10 cellular contexts compared by ENCODE assay signal in genomic region chr18:68840554-68841263, GRCh38. TPM values are rescaled to one million over a fixed set of nuclear protein-coding genes. Genes with fewer than 3 reads are reported as not detected.
A peak's percentile ranks its signal among the peaks of the same experiment; 100 is the strongest.
DNase-seq lines count a peak whose midpoint lies in the region; TF ChIP-seq lines count a peak whose summit lies in the region.
"Had no signal": no experiment of that assay in that cellular context is flagged by ENCODE, and none has a peak within 500 bp of the region (broad histone marks: within the 10 kb centered on the region; RNA-seq: fewer than 3 reads in every experiment).

No MANE protein-coding gene starts in this region.

- H3K27ac ChIP-seq in fibroblast of lung (ENCODE audit: insufficient read depth, low read length) (peak overlapping the region; percentile 40), osteoblast (ENCODE audit: low read depth, low read length) (peak overlapping the region; percentile 78)

- no peak for TF ChIP-seq CTCF in fibroblast of lung (conservative IDR thresholded peaks at IDR 0.05 in 1 of 2, IDR thresholded peaks at IDR 0.05 in 1 of 2; ENCODE audit: low read depth in 1 of 2, low read length in 2 of 2)
- no peak for TF ChIP-seq CTCF in osteoblast (IDR thresholded peaks at IDR 0.05; ENCODE audit: extremely low read depth, low read depth, low read length)
- TF ChIP-seq CTCF in GM20000 (IDR thresholded peaks at IDR 0.05; ENCODE audit: extremely low read depth, missing control alignments): no peak

- H3K36me3 ChIP-seq in fibroblast of lung (ENCODE audit: control insufficient read depth, insufficient read depth, low read length) (no peaks in the 10 kb centered on the region), osteoblast (ENCODE audit: insufficient read depth, low read length) (no peaks in the 10 kb centered on the region)

- H2AFZ ChIP-seq in fibroblast of lung (ENCODE audit: low read length) (no peak overlapping the region), osteoblast (ENCODE audit: low read length) (peak overlapping the region; percentile 25)

- H4K20me1 ChIP-seq in fibroblast of lung (ENCODE audit: control insufficient read depth, extremely low read depth, insufficient read depth, low read length) (no peaks in the 10 kb centered on the region), osteoblast (ENCODE audit: insufficient read depth, low read length) (no peaks in the 10 kb centered on the region)

- H3K4me3 ChIP-seq in fibroblast of lung (replicated peaks in 1 of 4; ENCODE audit: control extremely low read depth in 1 of 4, insufficient read depth in 1 of 4, low read depth in 3 of 4, low read length in 4 of 4): no peak overlapping the region
- H3K4me3 ChIP-seq in osteoblast (ENCODE audit: insufficient read depth, low read length): no peak overlapping the region

- no peak overlapping the region for H3K9ac ChIP-seq in fibroblast of lung (ENCODE audit: insufficient read depth, low read length)

- H3K27me3 ChIP-seq in fibroblast of lung (ENCODE audit: control insufficient read depth, insufficient read depth, low read length) (no peaks in the 10 kb centered on the region), osteoblast (ENCODE audit: insufficient read depth, low read length) (no peaks in the 10 kb centered on the region)

- H3K4me1 ChIP-seq in fibroblast of lung (ENCODE audit: control insufficient read depth, extremely low read depth, insufficient read depth, low read length): no peaks in the 10 kb centered on the region
- peaks cover 17% of the 10 kb centered on the region for H3K4me1 ChIP-seq in osteoblast (ENCODE audit: insufficient read depth, low read length)

- H3K9me3 ChIP-seq in fibroblast of lung (ENCODE audit: control insufficient read depth, insufficient read depth, low read depth, low read length) (no peaks in the 10 kb centered on the region), osteoblast (ENCODE audit: low read depth, low read length) (no peaks in the 10 kb centered on the region)

- H3K79me2 ChIP-seq in fibroblast of lung (ENCODE audit: control insufficient read depth, insufficient read depth, low read length) (no peaks in the 10 kb centered on the region), osteoblast (ENCODE audit: insufficient read depth, low read length) (no peaks in the 10 kb centered on the region)

- peak; percentile 83 for DNase-seq in GM04504 (ENCODE audit: low read depth)
- DNase-seq in OCI-M1 (lab: John Stamatoyannopoulos, UW): peak; percentile 83
- peak; percentile 96 for DNase-seq in fibroblast of lung (ENCODE audit: low read depth in 2 of 2)
- DNase-seq in osteoblast (ENCODE audit: insufficient read length, low spot score, missing footprints): no peak
- DNase-seq in activated effector memory CD4-positive, alpha-beta T cell treated with Interleukin-2 at 50 U/mL for 16 hours: no peak
- DNase-seq in DMS114 treated with DMSO at 0.1 percent for 48 hours (lab: John Stamatoyannopoulos, UW; ENCODE audit: unreplicated experiment): no peak
- no peak for DNase-seq in activated CD4-positive, alpha-beta T cell treated with anti-CD3 and anti-CD28 coated beads, Interleukin-2, amount 50 U/mL, for 1 hour
- no peak for DNase-seq in GM20000 (ENCODE audit: low spot score)
- DNase-seq: activated CD8-positive, alpha-beta memory T cell treated with anti-CD3 and anti-CD28 coated beads, Interleukin-2, amount 10 ng/mL, durations not matched to agents 7 days and 5 days; NCI-H1105 had no signal

- H3K4me2 ChIP-seq in fibroblast of lung (ENCODE audit: extremely low read depth, insufficient read depth, low read length) (peak overlapping the region; percentile 54), osteoblast (ENCODE audit: insufficient read depth, low read length) (peak overlapping the region; percentile 38)

RNA-seq across cellular contexts. Expression of gene CCDC102B, which starts 42.8 kb away (rescaled TPM):
- total RNA-seq in fibroblast of lung: 35.3 and 68.6 TPM in 2 replicates
- polyA plus RNA-seq in fibroblast of lung: 9.7 and 33.7 TPM in 2 replicates
- polyA plus RNA-seq in fibroblast of lung (2012): 8.2 and 31.1 TPM in 2 replicates
- 24.8 TPM in 1 of 2 replicates, not detected in the other for polyA minus RNA-seq in fibroblast of lung (ENCODE audit: low replicate concordance)
- 8.8 and 9.4 TPM in 2 replicates for total RNA-seq in osteoblast

Comparison
In these comparisons a context has a peak if more than half of its experiments do, and no peak if none do; other contexts are left out.
1. DNase-seq: peak in GM04504 (single experiment), OCI-M1 (single experiment) and fibroblast of lung (2 of 2); none in osteoblast (single experiment), activated effector memory CD4-positive, alpha-beta T cell treated with Interleukin-2 at 50 U/mL for 16 hours (single experiment), DMS114 treated with DMSO at 0.1 percent for 48 hours (single experiment), activated CD4-positive, alpha-beta T cell treated with anti-CD3 and anti-CD28 coated beads, Interleukin-2, amount 50 U/mL, for 1 hour (single experiment) and GM20000 (single experiment).